In genomic region chr11:78339483-78339882, GRCh38 we compare ENCODE assay signal across 11 cellular contexts.
DNase-seq lines count a peak whose midpoint lies in the region; ATAC-seq lines count a peak whose summit lies in the region.
"Had no signal": no experiment of that assay in that cellular context is flagged by ENCODE, and none has a peak within 500 bp of the region (broad histone marks: within the 10 kb centered on the region; RNA-seq: fewer than 3 reads in every experiment).

No MANE protein-coding gene starts in this region.

- intact Hi-C loops in activated T-helper 2 cell treated with anti-CD3 and anti-CD28 coated beads, Interferon-gamma antibody, Interleukin-2, Interleukin-4, amounts not matched to agents 10 μg/mL and 5 μg/mL and 100 μg/mL, durations not matched to agents 14 hours and 24 hours and 36 hours (cut with micrococcal nuclease): loop anchor here (1.0 kb wide), 2 partner anchors 14 to 47 kb away; no protein-coding TSS in a partner anchor

- H3K27me3 Mint-ChIP-seq in activated T-helper 2 cell treated with anti-CD3 and anti-CD28 coated beads, Interferon-gamma antibody, Interleukin-2, Interleukin-4, amounts not matched to agents 10 μg/mL and 5 μg/mL and 100 μg/mL, durations not matched to agents 14 hours and 24 hours and 36 hours (ENCODE audit: low read depth): no peaks in the 10 kb centered on the region
- peaks cover 6 to 27% of the 10 kb centered on the region in 2 donors for H3K27me3 Mint-ChIP-seq in natural killer cell treated with Interleukin-12 subunit alpha and Interleukin-12 subunit beta and Interleukin-15 and Interleukin-18, amount 100 ng/mL, for 72 hours

- peaks cover 92% of the 10 kb centered on the region for H3K4me1 Mint-ChIP-seq in activated T-helper 2 cell treated with anti-CD3 and anti-CD28 coated beads, Interferon-gamma antibody, Interleukin-2, Interleukin-4, amounts not matched to agents 10 μg/mL and 5 μg/mL and 100 μg/mL, durations not matched to agents 14 hours and 24 hours and 36 hours (ENCODE audit: low read depth)
- peaks cover 5 to 7% of the 10 kb centered on the region in 2 donors for H3K4me1 Mint-ChIP-seq in natural killer cell treated with Interleukin-12 subunit alpha and Interleukin-12 subunit beta and Interleukin-15 and Interleukin-18, amount 100 ng/mL, for 72 hours (ENCODE audit: low read depth in 2 of 2)
- H3K4me1 Mint-ChIP-seq: activated naive CD4-positive, alpha-beta T cell treated with anti-CD3 and anti-CD28 coated beads, Interleukin-2, amount 50 U/mL, for 24 hours had no signal

- H3K4me3 Mint-ChIP-seq in activated T-helper 2 cell treated with anti-CD3 and anti-CD28 coated beads, Interferon-gamma antibody, Interleukin-2, Interleukin-4, amounts not matched to agents 10 μg/mL and 5 μg/mL and 100 μg/mL, durations not matched to agents 14 hours and 24 hours and 36 hours (ENCODE audit: low read depth): peak overlapping the region; percentile 41
- no peak overlapping the region for H3K4me3 Mint-ChIP-seq in natural killer cell treated with Interleukin-12 subunit alpha and Interleukin-12 subunit beta and Interleukin-15 and Interleukin-18, amount 100 ng/mL, for 72 hours
- H3K4me3 Mint-ChIP-seq: activated naive CD4-positive, alpha-beta T cell treated with anti-CD3 and anti-CD28 coated beads, Interleukin-2, amount 50 U/mL, for 24 hours; HFFc6 had no signal

- H3K36me3 Mint-ChIP-seq in activated T-helper 2 cell treated with anti-CD3 and anti-CD28 coated beads, Interferon-gamma antibody, Interleukin-2, Interleukin-4, amounts not matched to agents 10 μg/mL and 5 μg/mL and 100 μg/mL, durations not matched to agents 14 hours and 24 hours and 36 hours (ENCODE audit: low read depth): peaks cover 46% of the 10 kb centered on the region
- no peaks in the 10 kb centered on the region for H3K36me3 Mint-ChIP-seq in natural killer cell treated with Interleukin-12 subunit alpha and Interleukin-12 subunit beta and Interleukin-15 and Interleukin-18, amount 100 ng/mL, for 72 hours
- H3K36me3 Mint-ChIP-seq: activated naive CD4-positive, alpha-beta T cell treated with anti-CD3 and anti-CD28 coated beads, Interleukin-2, amount 50 U/mL, for 24 hours had no signal

- H3K9me3 Mint-ChIP-seq in activated T-helper 2 cell treated with anti-CD3 and anti-CD28 coated beads, Interferon-gamma antibody, Interleukin-2, Interleukin-4, amounts not matched to agents 10 μg/mL and 5 μg/mL and 100 μg/mL, durations not matched to agents 14 hours and 24 hours and 36 hours: peaks cover 11% of the 10 kb centered on the region
- no peaks in the 10 kb centered on the region for H3K9me3 Mint-ChIP-seq in natural killer cell treated with Interleukin-12 subunit alpha and Interleukin-12 subunit beta and Interleukin-15 and Interleukin-18, amount 100 ng/mL, for 72 hours
- H3K9me3 Mint-ChIP-seq: activated naive CD4-positive, alpha-beta T cell treated with anti-CD3 and anti-CD28 coated beads, Interleukin-2, amount 50 U/mL, for 24 hours had no signal

- ATAC-seq in GM19324 (IDR thresholded peaks at IDR 0.05; ENCODE audit: low FRiP score, unreplicated experiment): no peak
- ATAC-seq in natural killer cell treated with Interleukin-12 subunit alpha and Interleukin-12 subunit beta and Interleukin-15 and Interleukin-18, amount 100 ng/mL, for 72 hours: no peak

- peak; percentile 29 for DNase-seq in NCI-H82 (lab: John Stamatoyannopoulos, UW)
- DNase-seq in NCI-H82 treated with DMSO at 0.1 percent for 48 hours (lab: John Stamatoyannopoulos, UW; ENCODE audit: unreplicated experiment): no peak
- peak; percentile 90 to 98 for DNase-seq in NCI-H2081 (lab: John Stamatoyannopoulos, UW)
- DNase-seq in activated T-helper 2 cell treated with anti-CD3 and anti-CD28 coated beads, Interferon-gamma antibody, Interleukin-2, Interleukin-4, amounts not matched to agents 10 μg/mL and 5 μg/mL and 100 μg/mL, durations not matched to agents 14 hours and 24 hours and 36 hours (ENCODE audit: low spot score): no peak
- peak; percentile 87 for DNase-seq in pons (ENCODE audit: low spot score)
- DNase-seq in hepatic stellate cell (ENCODE audit: low spot score): no peak
- no peak for DNase-seq in natural killer cell treated with Interleukin-12 subunit alpha and Interleukin-12 subunit beta and Interleukin-15 and Interleukin-18, amount 100 ng/mL, for 72 hours (ENCODE audit: low spot score)
- DNase-seq: activated CD4-positive, CD25-positive, alpha-beta regulatory T cell treated with anti-CD3 and anti-CD28 coated beads, Interleukin-2, amount 50 U/mL, for 72 hours; HFFc6 had no signal

- peak overlapping the region; percentile 97 for H3K27ac Mint-ChIP-seq in activated T-helper 2 cell treated with anti-CD3 and anti-CD28 coated beads, Interferon-gamma antibody, Interleukin-2, Interleukin-4, amounts not matched to agents 10 μg/mL and 5 μg/mL and 100 μg/mL, durations not matched to agents 14 hours and 24 hours and 36 hours
- H3K27ac Mint-ChIP-seq in natural killer cell treated with Interleukin-12 subunit alpha and Interleukin-12 subunit beta and Interleukin-15 and Interleukin-18, amount 100 ng/mL, for 72 hours: peak overlapping the region in 1 of 2 donors; percentile 24
- H3K27ac Mint-ChIP-seq: activated naive CD4-positive, alpha-beta T cell treated with anti-CD3 and anti-CD28 coated beads, Interleukin-2, amount 50 U/mL, for 24 hours; HFFc6 had no signal

Comparison
In these comparisons a context has a peak if more than half of its experiments do, and no peak if none do; other contexts are left out.
1. DNase-seq: peak in NCI-H82 (single experiment), NCI-H2081 (2 of 2) and pons (single experiment); none in NCI-H82 treated with DMSO at 0.1 percent for 48 hours (single experiment), activated T-helper 2 cell treated with anti-CD3 and anti-CD28 coated beads, Interferon-gamma antibody, Interleukin-2, Interleukin-4, amounts not matched to agents 10 μg/mL and 5 μg/mL and 100 μg/mL, durations not matched to agents 14 hours and 24 hours and 36 hours (single experiment), hepatic stellate cell (single experiment) and natural killer cell treated with Interleukin-12 subunit alpha and Interleukin-12 subunit beta and Interleukin-15 and Interleukin-18, amount 100 ng/mL, for 72 hours (single experiment).